In genomic region chr6:166032366-166033171, GRCh38 we compare ENCODE assay signal across 9 cellular contexts.
DNase-seq lines count a peak whose midpoint lies in the region; ATAC-seq and TF ChIP-seq lines count a peak whose summit lies in the region.
"Had no signal": no experiment of that assay in that cellular context is flagged by ENCODE, and none has a peak within 500 bp of the region (broad histone marks: within the 10 kb centered on the region; RNA-seq: fewer than 3 reads in every experiment).

No MANE protein-coding gene starts in this region.

- DNase-seq in NAMALWA (ENCODE audit: low spot score) (peak; percentile 20), fibroblast of the conjunctiva (ENCODE audit: low read depth) (peak; percentile 89), retinal pigment epithelial cell (ENCODE audit: low read depth) (no peak), GM13977 (ENCODE audit: low spot score) (no peak), DMS79 (lab: John Stamatoyannopoulos, UW) (no peak)
- DNase-seq: activated CD4-positive, CD25-positive, alpha-beta regulatory T cell had no signal

- in situ Hi-C loops in GM13977 (cut with MboI; ENCODE audit: low pct_unique_long_range_greater_than_20kb, low sequenced_read_pairs, unreplicated experiment) = no loop called here

- TF ChIP-seq CTCF in retinal pigment epithelial cell (conservative IDR thresholded peaks at IDR 0.05; ENCODE audit: low read depth, low read length) (peak; percentile 13), GM13977 (IDR thresholded peaks at IDR 0.05; ENCODE audit: extremely low read depth, insufficient read depth, missing control alignments) (no peak)

- no peak overlapping the region for H3K4me3 ChIP-seq in retinal pigment epithelial cell (ENCODE audit: low read length)

- ATAC-seq in GM18867 (IDR thresholded peaks at IDR 0.05; ENCODE audit: unreplicated experiment) (peak; percentile 60), GM21717 (IDR thresholded peaks at IDR 0.05; ENCODE audit: unreplicated experiment) (no peak), HG03565 (IDR thresholded peaks at IDR 0.05; ENCODE audit: unreplicated experiment) (no peak)

Comparison
In these comparisons a context has a peak if more than half of its experiments do, and no peak if none do; other contexts are left out.
1. DNase-seq: peak in NAMALWA (single experiment) and fibroblast of the conjunctiva (single experiment); none in retinal pigment epithelial cell (single experiment), GM13977 (single experiment) and DMS79 (single experiment).